1 cellular context compared by ENCODE assay signal in genomic region chr1:81304187-81304586, GRCh38.
TF ChIP-seq lines count a peak whose summit lies in the region.

No MANE protein-coding gene starts in this region.

TF ChIP-seq in SK-N-SH, 30 proteins besides CTCF, POLR2A, EP300 and RAD21 (continued from another document):
- TF ChIP-seq IRF3 (IDR thresholded peaks at IDR 0.05; ENCODE audit: low read depth, low read length) = no peak
- TF ChIP-seq MAX (IDR thresholded peaks at IDR 0.05; ENCODE audit: low read depth) = 0 out of 2 replicates have a peak, but pooled peaks have one; percentile 34
- peak; percentile 80; the same call in 1 of the 2 replicates for TF ChIP-seq POLR2AphosphoS5 (IDR thresholded peaks at IDR 0.05; ENCODE audit: low read depth, low read length)
- no peak for TF ChIP-seq RCOR1 (IDR thresholded peaks at IDR 0.05; ENCODE audit: low read length)
- peak; percentile 91 for TF ChIP-seq TEAD4 (IDR thresholded peaks at IDR 0.05; ENCODE audit: borderline replicate concordance, insufficient read depth)
- TF ChIP-seq MXI1 (IDR thresholded peaks at IDR 0.05; ENCODE audit: low read depth, low read length) = no peak
- TF ChIP-seq FOXM1 (IDR thresholded peaks at IDR 0.05; ENCODE audit: low read depth) = no peak
- TF ChIP-seq FOSL2 (IDR thresholded peaks at IDR 0.05; ENCODE audit: borderline replicate concordance, low read depth) = peak; percentile 95
- peak; percentile 92 for TF ChIP-seq NFIC (IDR thresholded peaks at IDR 0.05; ENCODE audit: borderline replicate concordance)
